Comparison of ENCODE assay signal across 24 cellular contexts in the genomic region with DNA sequence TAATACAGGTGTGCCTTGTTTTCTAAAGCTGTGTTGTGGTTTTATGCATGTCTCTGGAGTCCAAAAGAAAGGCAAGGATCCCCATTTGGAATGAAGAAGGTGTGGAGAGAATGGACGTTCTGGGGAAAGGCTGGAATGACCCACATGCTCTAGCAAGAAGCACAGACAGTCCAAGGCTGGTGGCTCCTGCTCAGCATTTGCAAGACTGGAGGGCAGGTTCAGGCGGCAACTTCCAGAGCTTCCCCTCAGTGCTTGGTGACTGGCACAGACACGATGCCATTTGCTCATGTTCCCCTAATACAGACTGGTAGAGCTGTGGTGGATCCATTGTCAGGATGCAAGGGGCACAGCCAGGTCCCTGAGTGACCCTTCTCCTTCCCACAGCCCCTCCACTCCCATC. TPM values are rescaled to one million over a fixed set of nuclear protein-coding genes. Genes with fewer than 3 reads are reported as not detected.
DNase-seq lines count a peak whose midpoint lies in the region; ATAC-seq and TF ChIP-seq lines count a peak whose summit lies in the region.
"Had no signal": no experiment of that assay in that cellular context is flagged by ENCODE, and none has a peak within 500 bp of the region (broad histone marks: within the 10 kb centered on the region; RNA-seq: fewer than 3 reads in every experiment).

No MANE protein-coding gene starts in this region.

- intact Hi-C loops in right cardiac atrium (cut with DNase I) (no loop called here), Right ventricle myocardium inferior (cut with DNase I) (no loop called here), stomach (cut with DNase I; ENCODE audit: low total_unique reads) (no loop called here)

- H3K27ac Mint-ChIP-seq in activated CD8-positive, alpha-beta memory T cell treated with anti-CD3 and anti-CD28 coated beads, Interleukin-2, amount 10 ng/mL, durations not matched to agents 7 days and 5 days, result no peak overlapping the region

- ATAC-seq in activated CD8-positive, alpha-beta memory T cell treated with anti-CD3 and anti-CD28 coated beads, Interleukin-2, amount 10 ng/mL, durations not matched to agents 7 days and 5 days, result no peak
- no peak for ATAC-seq in right cardiac atrium
- ATAC-seq in Right ventricle myocardium inferior, result no peak
- ATAC-seq in GM19397 (IDR thresholded peaks at IDR 0.05; ENCODE audit: unreplicated experiment), result no peak
- ATAC-seq: PC-3 had no signal

- peaks cover 5% of the 10 kb centered on the region for H3K36me3 Mint-ChIP-seq in activated CD8-positive, alpha-beta memory T cell treated with anti-CD3 and anti-CD28 coated beads, Interleukin-2, amount 10 ng/mL, durations not matched to agents 7 days and 5 days

- TF ChIP-seq POLR2A in stomach (IDR thresholded peaks at IDR 0.05), result no peak

- no peak overlapping the region for H3K4me3 Mint-ChIP-seq in activated CD8-positive, alpha-beta memory T cell treated with anti-CD3 and anti-CD28 coated beads, Interleukin-2, amount 10 ng/mL, durations not matched to agents 7 days and 5 days

- no peaks in the 10 kb centered on the region for H3K27me3 ChIP-seq in right cardiac atrium (ENCODE audit: control insufficient read depth, insufficient read depth)
- H3K27me3 ChIP-seq in neutrophil, result no peaks in the 10 kb centered on the region
- no peaks in the 10 kb centered on the region for H3K27me3 ChIP-seq in stomach

- DNase-seq in activated CD8-positive, alpha-beta memory T cell treated with anti-CD3 and anti-CD28 coated beads for 24 hours, result peak; percentile 11
- no peak for DNase-seq in activated CD8-positive, alpha-beta memory T cell treated with anti-CD3 and anti-CD28 coated beads, Interleukin-2, amount 10 ng/mL, durations not matched to agents 7 days and 5 days
- DNase-seq in right cardiac atrium, result no peak
- DNase-seq in Right ventricle myocardium inferior (ENCODE audit: missing footprints), result no peak
- DNase-seq in stomach, result no peak
- DNase-seq in foreskin fibroblast, result no peak
- DNase-seq: AML-193, C1 segment of cervical spinal cord, GDM1, GOT3, HCEC 1CT, KBM-7, MM.1S, NCI-H1048, NCI-H1417 treated with DMSO at 0.1 percent for 48 hours, NCI-H187, NCI-H446, NCI-H526, SIG-M5 had no signal

- H3K9me3 ChIP-seq in right cardiac atrium (ENCODE audit: control insufficient read depth, low read length), result no peaks in the 10 kb centered on the region
- H3K9me3 ChIP-seq in neutrophil, result no peaks in the 10 kb centered on the region
- H3K9me3 ChIP-seq in stomach, result peaks cover 0 to 13% (median 5%) of the 10 kb centered on the region in 4 donors

- WGBS in right cardiac atrium, result 77% methylated on average over 3 of the region's 3 CpGs
- WGBS in stomach, 5 donors, result 69 to 89% (median 77%) methylated on average over 2 to 3 of the region's 3 CpGs

- TF ChIP-seq EP300 in stomach (IDR thresholded peaks at IDR 0.05), result no peak

- no peaks in the 10 kb centered on the region for H3K27me3 Mint-ChIP-seq in activated CD8-positive, alpha-beta memory T cell treated with anti-CD3 and anti-CD28 coated beads, Interleukin-2, amount 10 ng/mL, durations not matched to agents 7 days and 5 days

- H3K4me1 ChIP-seq in right cardiac atrium (ENCODE audit: control insufficient read depth, insufficient read depth, low read length) (peaks cover 13% of the 10 kb centered on the region), neutrophil (ENCODE audit: control insufficient read depth in 1 of 2, insufficient read depth in 1 of 2, low read depth in 1 of 2, low read length in 1 of 2) (peaks cover 49 to 54% of the 10 kb centered on the region in 2 experiments), stomach (peaks cover 0 to 25% (median 14%) of the 10 kb centered on the region in 4 donors)

- peaks cover 6% of the 10 kb centered on the region for H3K9me3 Mint-ChIP-seq in activated CD8-positive, alpha-beta memory T cell treated with anti-CD3 and anti-CD28 coated beads, Interleukin-2, amount 10 ng/mL, durations not matched to agents 7 days and 5 days (ENCODE audit: low read depth)

- no peaks in the 10 kb centered on the region for H3K4me1 Mint-ChIP-seq in activated CD8-positive, alpha-beta memory T cell treated with anti-CD3 and anti-CD28 coated beads, Interleukin-2, amount 10 ng/mL, durations not matched to agents 7 days and 5 days

- TF ChIP-seq CTCF in neutrophil (IDR thresholded peaks at IDR 0.05) (no peak), stomach (IDR thresholded peaks at IDR 0.05) (no peak), foreskin fibroblast (IDR thresholded peaks at IDR 0.05; ENCODE audit: low read depth, low read length) (no peak)

- CTCF ChIA-PET in activated CD8-positive, alpha-beta memory T cell treated with anti-CD3 and anti-CD28 coated beads, Interleukin-2, amount 10 ng/mL, durations not matched to agents 7 days and 5 days (lab: Charles Lee), result no interaction called here

- peaks cover 26% of the 10 kb centered on the region for H3K36me3 ChIP-seq in neutrophil
- H3K36me3 ChIP-seq in stomach, result no peaks in the 10 kb centered on the region

- H3K27ac ChIP-seq in right cardiac atrium (ENCODE audit: low read length), result peak overlapping the region; percentile 83
- peak overlapping the region; percentile 74 for H3K27ac ChIP-seq in neutrophil
- H3K27ac ChIP-seq in stomach, result peak overlapping the region in 2 of 5 donors; percentile 45 to 64

- no peak overlapping the region for H3K4me3 ChIP-seq in right cardiac atrium (ENCODE audit: low read length)
- no peak overlapping the region for H3K4me3 ChIP-seq in neutrophil (ENCODE audit: low read depth in 1 of 2, low read length in 1 of 2)
- no peak overlapping the region for H3K4me3 ChIP-seq in stomach
- H3K4me3 ChIP-seq in foreskin fibroblast (ENCODE audit: low read depth in 1 of 2, low read length in 2 of 2), result no peak overlapping the region

RNA-seq across cellular contexts. Expression of gene SLC22A4, which starts 8.2 kb away (rescaled TPM):
- total RNA-seq in activated CD8-positive, alpha-beta memory T cell treated with anti-CD3 and anti-CD28 coated beads, Interleukin-2, amount 10 ng/mL, durations not matched to agents 7 days and 5 days, result under 1 TPM; 0.32 to 0.75 TPM
- total RNA-seq in right cardiac atrium (1 to 10 TPM; 1.9 to 6.5 (median 2.4) TPM), Right ventricle myocardium inferior (0.57 TPM), stomach (10 to 100 TPM in 1 of 5 donors, 1 to 10 TPM in 1, under 1 TPM in 1, not detected in 2; 0.37 to 24.5 (median 6.1) TPM)
- polyA plus RNA-seq in right cardiac atrium (0.86 TPM), stomach (under 1 TPM; 0.31 to 0.61 (median 0.45) TPM)

RNA-seq across cellular contexts. Expression of gene PDLIM4, which starts 44.9 kb away (rescaled TPM):
- total RNA-seq in activated CD8-positive, alpha-beta memory T cell treated with anti-CD3 and anti-CD28 coated beads, Interleukin-2, amount 10 ng/mL, durations not matched to agents 7 days and 5 days, result 1 to 10 TPM in 1 of 2 experiments, not detected in 1; 2.3 TPM
- 100 to 1,000 TPM in 1 of 4 donors, 10 to 100 TPM in 3; 47.8 to 113 (median 54.3) TPM for total RNA-seq in right cardiac atrium
- 35.0 TPM for polyA plus RNA-seq in right cardiac atrium
- 5.4 TPM for total RNA-seq in Right ventricle myocardium inferior
- 10 to 100 TPM in 4 of 5 donors, not detected in 1; 13.9 to 37.8 (median 25.4) TPM for total RNA-seq in stomach
- 10 to 100 TPM; 11.2 to 52.4 (median 16.1) TPM for polyA plus RNA-seq in stomach
- total RNA-seq: A172, HT1080 had no signal
